17 cellular contexts compared by ENCODE assay signal in the genomic region with DNA sequence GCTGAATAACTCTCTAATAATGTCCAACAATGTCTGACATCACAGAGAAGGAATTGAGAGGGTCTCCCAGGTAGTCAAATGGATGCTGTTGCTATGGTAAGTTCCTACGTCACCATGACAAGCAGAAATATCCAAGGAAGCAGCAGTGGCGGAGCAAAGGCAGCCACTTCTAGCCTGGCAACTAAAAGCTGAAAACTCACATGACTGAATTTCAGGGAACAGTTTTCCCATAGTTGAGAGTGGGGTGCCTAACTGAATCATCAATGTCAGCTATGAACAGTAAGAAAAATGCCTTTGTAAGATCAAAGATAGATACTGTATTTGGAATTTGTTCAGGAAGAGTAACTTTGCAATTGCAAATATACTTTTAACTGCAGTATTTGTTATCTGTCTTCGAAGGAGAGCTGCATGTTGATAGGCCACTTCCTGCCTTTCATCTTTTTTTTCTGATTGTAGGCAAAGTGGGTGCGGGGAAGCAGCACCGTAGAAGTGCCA.
DNase-seq lines count a peak whose midpoint lies in the region; ATAC-seq, FAIRE-seq and TF ChIP-seq lines count a peak whose summit lies in the region.
"Had no signal": no experiment of that assay in that cellular context is flagged by ENCODE, and none has a peak within 500 bp of the region (broad histone marks: within the 10 kb centered on the region; RNA-seq: fewer than 3 reads in every experiment).

No MANE protein-coding gene starts in this region.

- no peak overlapping the region for H2BK120ac ChIP-seq in mesenchymal stem cell (ENCODE audit: low read depth, low read length)

- H2BK15ac ChIP-seq in mesenchymal stem cell (ENCODE audit: low read depth, poor library complexity, severe bottlenecking), result no peak overlapping the region

- peaks cover 28% of the 10 kb centered on the region for H3K4me1 Mint-ChIP-seq in activated CD4-positive, alpha-beta T cell treated with anti-CD3 and anti-CD28 coated beads, Interleukin-2, amount 10 ng/mL, durations not matched to agents 7 days and 5 days
- peaks cover 44% of the 10 kb centered on the region for H3K4me1 Mint-ChIP-seq in activated CD4-positive, alpha-beta T cell treated with anti-CD3 and anti-CD28 coated beads for 36 hours

- no peak for TF ChIP-seq POLR2A in K562 (conservative IDR thresholded peaks at IDR 0.05)

- no peaks in the 10 kb centered on the region for H3K9me1 ChIP-seq in K562 (ENCODE audit: control insufficient read depth, insufficient read depth, low read length)

- no peaks in the 10 kb centered on the region for H3K36me3 ChIP-seq in HUES6 (ENCODE audit: control insufficient read depth, insufficient read depth, low read length)
- H3K36me3 ChIP-seq in K562 (ENCODE audit: control insufficient read depth, insufficient read depth, low read length), result no peaks in the 10 kb centered on the region
- H3K36me3 ChIP-seq in mesenchymal stem cell (ENCODE audit: control insufficient read depth in 1 of 2, insufficient read depth in 2 of 2, low read depth in 1 of 2, low read length in 2 of 2), result no peaks in the 10 kb centered on the region
- H3K36me3 ChIP-seq: esophagus squamous epithelium, ovary, tibial artery had no signal

- no peak for TF ChIP-seq CTCF in K562 (IDR thresholded peaks at IDR 0.05 in 2 of 3, conservative IDR thresholded peaks at IDR 0.05 in 1 of 3; ENCODE audit: insufficient read depth in 2 of 3, low read depth in 1 of 3, low read length in 3 of 3)

- BruUV-seq in K562 (replicated peaks; lab: Mats Ljungman, UMichigan), result no TSS peak

- H4K91ac ChIP-seq in mesenchymal stem cell (ENCODE audit: low read length), result no peak overlapping the region

- no peak overlapping the region for H2BK12ac ChIP-seq in mesenchymal stem cell (ENCODE audit: low read length in 2 of 2)

- H3K23ac ChIP-seq in mesenchymal stem cell (ENCODE audit: low read length in 2 of 2), result no peak overlapping the region

- in situ Hi-C loops in K562 (cut with MboI), result no loop called here

- peaks cover 4% of the 10 kb centered on the region; the same call in 1 of the 2 replicates for H3K9me3 ChIP-seq in HUES6 (ENCODE audit: control insufficient read depth, insufficient read depth, low read depth, low read length)
- no peaks in the 10 kb centered on the region for H3K9me3 ChIP-seq in K562 (replicated peaks; ENCODE audit: control insufficient read depth, insufficient read depth, low read depth, low read length)
- H3K9me3 ChIP-seq in mesenchymal stem cell (ENCODE audit: control insufficient read depth, low read length), result peaks cover 5% of the 10 kb centered on the region
- H3K9me3 ChIP-seq: A549, esophagus squamous epithelium, ovary, tibial artery had no signal

- FAIRE-seq in K562 (lab: Jason Lieb, UNC), result no peak
- FAIRE-seq: A549 had no signal

- H3K9ac ChIP-seq in HUES6 (ENCODE audit: low read length), result peak overlapping the region; percentile 38
- H3K9ac ChIP-seq in K562 (ENCODE audit: insufficient read depth in 1 of 2, low read depth in 2 of 2, low read length in 2 of 2), result no peak overlapping the region
- H3K9ac ChIP-seq in mesenchymal stem cell (ENCODE audit: low read length), result no peak overlapping the region

- H3K27me3 ChIP-seq in HUES6 (ENCODE audit: control insufficient read depth, insufficient read depth, low read length) (no peaks in the 10 kb centered on the region), K562 (ENCODE audit: control insufficient read depth in 2 of 2, insufficient read depth in 2 of 2, low read length in 2 of 2) (no peaks in the 10 kb centered on the region), mesenchymal stem cell (ENCODE audit: control insufficient read depth in 1 of 2, insufficient read depth in 1 of 2, low read length in 2 of 2) (no peaks in the 10 kb centered on the region)
- H3K27me3 ChIP-seq: esophagus squamous epithelium, ovary, tibial artery had no signal

- 21% methylated on average over 5 of the region's 5 CpGs for WGBS in K562 (ENCODE audit: insufficient coverage, low coverage, missing lambda C conversion rate)
- WGBS in mesenchymal stem cell, result 52% methylated on average over 5 of the region's 5 CpGs

- peak overlapping the region; percentile 9 for H3K4me3 Mint-ChIP-seq in activated CD4-positive, alpha-beta T cell treated with anti-CD3 and anti-CD28 coated beads, Interleukin-2, amount 10 ng/mL, durations not matched to agents 7 days and 5 days
- no peak overlapping the region for H3K4me3 Mint-ChIP-seq in activated CD4-positive, alpha-beta T cell treated with anti-CD3 and anti-CD28 coated beads for 36 hours

- no peak for TF ChIP-seq RAD21 in K562 (CRISPR knock-in tag; conservative IDR thresholded peaks at IDR 0.05 in 1 of 2, IDR thresholded peaks at IDR 0.05 in 1 of 2)

- H3K18ac ChIP-seq in mesenchymal stem cell (ENCODE audit: low read depth in 1 of 2, low read length in 2 of 2), result peak overlapping the region; percentile 33 to 49

- CTCF ChIA-PET in activated CD4-positive, alpha-beta T cell treated with anti-CD3 and anti-CD28 coated beads, Interleukin-2, amount 10 ng/mL, durations not matched to agents 7 days and 5 days (lab: Charles Lee), result no interaction called here
- CTCF ChIA-PET in activated CD4-positive, alpha-beta T cell treated with anti-CD3 and anti-CD28 coated beads for 36 hours (lab: Charles Lee), result interaction anchor here (0.7 to 2.3 kb wide), 5 partner anchors 9 to 401 kb away, joined by 3 to 11 read pairs (median 4); no protein-coding TSS in a partner anchor
- CTCF ChIA-PET in K562 (lab: Yijun Ruan, JAX; ENCODE audit: low intra/inter-chr PET ratio), result no interaction called here

- H3K4ac ChIP-seq in mesenchymal stem cell (ENCODE audit: low read depth in 1 of 2, low read length in 2 of 2), result no peak overlapping the region

- peaks cover 16% of the 10 kb centered on the region for H3K79me1 ChIP-seq in mesenchymal stem cell (replicated peaks; ENCODE audit: low read length, poor library complexity, severe bottlenecking)

- no peak for TF ChIP-seq EP300 in K562 (IDR thresholded peaks at IDR 0.05; ENCODE audit: low read length)

- H3K4me1 ChIP-seq in HUES6 (ENCODE audit: control insufficient read depth, insufficient read depth, low read length), result peaks cover 30% of the 10 kb centered on the region
- peaks cover 0 to 7% of the 10 kb centered on the region in 2 experiments; a peak in 1 of 5 replicates for H3K4me1 ChIP-seq in K562 (replicated peaks in 1 of 2; ENCODE audit: control insufficient read depth in 2 of 2, insufficient read depth in 2 of 2, low read length in 2 of 2)
- H3K4me1 ChIP-seq in mesenchymal stem cell (ENCODE audit: control insufficient read depth, insufficient read depth, low read depth, low read length), result peaks cover 2% of the 10 kb centered on the region

- H2BK5ac ChIP-seq in mesenchymal stem cell (ENCODE audit: low read depth, low read length, poor library complexity, severe bottlenecking), result no peak overlapping the region

- H3K27ac Mint-ChIP-seq in activated CD4-positive, alpha-beta T cell treated with anti-CD3 and anti-CD28 coated beads, Interleukin-2, amount 10 ng/mL, durations not matched to agents 7 days and 5 days, result no peak overlapping the region
- no peak overlapping the region for H3K27ac Mint-ChIP-seq in activated CD4-positive, alpha-beta T cell treated with anti-CD3 and anti-CD28 coated beads for 36 hours

- peak; percentile 27 for DNase-seq in activated CD4-positive, alpha-beta T cell treated with anti-CD3 and anti-CD28 coated beads, Interleukin-2, amount 10 ng/mL, durations not matched to agents 7 days and 5 days
- no peak for DNase-seq in activated CD4-positive, alpha-beta T cell treated with anti-CD3 and anti-CD28 coated beads for 36 hours
- no peak for DNase-seq in K562 (ENCODE audit: extremely low read depth in 1 of 4, low spot score in 3 of 4)
- DNase-seq in mesenchymal stem cell, result no peak
- no peak for DNase-seq in NCI-H345 (lab: John Stamatoyannopoulos, UW)
- DNase-seq in DMS 273 (lab: John Stamatoyannopoulos, UW; ENCODE audit: unreplicated experiment), result no peak
- DNase-seq: activated CD4-positive, alpha-beta T cell treated with anti-CD3 and anti-CD28 coated beads, Interleukin-2, amount 50 U/mL, for 48 hours; activated gamma-delta T cell; DMS153; esophagus squamous epithelium; NCI-H1092; NCI-H510A treated with DMSO at 0.1 percent for 48 hours; ovary; tibial artery had no signal

- no peak overlapping the region for H2AK5ac ChIP-seq in mesenchymal stem cell (ENCODE audit: low read length, severe bottlenecking)

- ATAC-seq in activated CD4-positive, alpha-beta T cell treated with anti-CD3 and anti-CD28 coated beads for 36 hours, result no peak
- no peak for ATAC-seq in K562
- ATAC-seq in HG03095 (IDR thresholded peaks at IDR 0.05; ENCODE audit: unreplicated experiment), result no peak
- ATAC-seq: A549 had no signal

- H3K4me3 ChIP-seq in HUES6 (ENCODE audit: low read depth, low read length), result no peak overlapping the region
- no peak overlapping the region for H3K4me3 ChIP-seq in K562
- H3K4me3 ChIP-seq in mesenchymal stem cell (ENCODE audit: insufficient read depth in 1 of 2, low read depth in 1 of 2, low read length in 2 of 2), result no peak overlapping the region
- H3K4me3 ChIP-seq: A549, esophagus squamous epithelium, ovary, tibial artery had no signal

- H4K8ac ChIP-seq in mesenchymal stem cell (ENCODE audit: low read length), result peak overlapping the region; percentile 23

- H3K27me3 Mint-ChIP-seq in activated CD4-positive, alpha-beta T cell treated with anti-CD3 and anti-CD28 coated beads, Interleukin-2, amount 10 ng/mL, durations not matched to agents 7 days and 5 days, result no peaks in the 10 kb centered on the region
- no peaks in the 10 kb centered on the region for H3K27me3 Mint-ChIP-seq in activated CD4-positive, alpha-beta T cell treated with anti-CD3 and anti-CD28 coated beads for 36 hours

- peak overlapping the region; percentile 64 for H3K27ac ChIP-seq in HUES6 (ENCODE audit: low read depth, low read length)
- H3K27ac ChIP-seq in K562 (ENCODE audit: extremely low read depth, low read depth, low read length), result no peak overlapping the region
- no peak overlapping the region for H3K27ac ChIP-seq in mesenchymal stem cell (ENCODE audit: low read length, poor library complexity, severe bottlenecking)
- H3K27ac ChIP-seq: A549, esophagus squamous epithelium, ovary had no signal

- H3K4me2 ChIP-seq in K562 (ENCODE audit: insufficient read depth, low read length) (no peak overlapping the region), mesenchymal stem cell (ENCODE audit: low read length, poor library complexity, severe bottlenecking) (no peak overlapping the region)
- H3K4me2 ChIP-seq: A549 had no signal

- intact Hi-C loops in activated CD4-positive, alpha-beta T cell treated with anti-CD3 and anti-CD28 coated beads for 36 hours (cut with DNase I, micrococcal nuclease), result no loop called here
- intact Hi-C loops in K562 (cut with micrococcal nuclease), result no loop called here

- H3K14ac ChIP-seq in mesenchymal stem cell (ENCODE audit: low read length in 2 of 2), result no peak overlapping the region

- no peak overlapping the region for H2AFZ ChIP-seq in K562 (ENCODE audit: low read depth, low read length)
- no peak overlapping the region for H2AFZ ChIP-seq in mesenchymal stem cell (ENCODE audit: low read depth, low read length)

- no peaks in the 10 kb centered on the region for H3K79me2 ChIP-seq in K562 (ENCODE audit: control insufficient read depth, insufficient read depth, low read length)

- no peaks in the 10 kb centered on the region for H3K9me3 Mint-ChIP-seq in activated CD4-positive, alpha-beta T cell treated with anti-CD3 and anti-CD28 coated beads, Interleukin-2, amount 10 ng/mL, durations not matched to agents 7 days and 5 days
- H3K9me3 Mint-ChIP-seq in activated CD4-positive, alpha-beta T cell treated with anti-CD3 and anti-CD28 coated beads for 36 hours (ENCODE audit: low read depth), result no peaks in the 10 kb centered on the region

- peaks cover 3% of the 10 kb centered on the region for H3K36me3 Mint-ChIP-seq in activated CD4-positive, alpha-beta T cell treated with anti-CD3 and anti-CD28 coated beads, Interleukin-2, amount 10 ng/mL, durations not matched to agents 7 days and 5 days (ENCODE audit: low read depth)
- H3K36me3 Mint-ChIP-seq in activated CD4-positive, alpha-beta T cell treated with anti-CD3 and anti-CD28 coated beads for 36 hours (ENCODE audit: low read depth), result no peaks in the 10 kb centered on the region

- POLR2A ChIA-PET in activated CD4-positive, alpha-beta T cell treated with anti-CD3 and anti-CD28 coated beads, Interleukin-2, amount 10 ng/mL, durations not matched to agents 7 days and 5 days (lab: Charles Lee), result no interaction called here
- POLR2A ChIA-PET in activated CD4-positive, alpha-beta T cell treated with anti-CD3 and anti-CD28 coated beads for 36 hours (lab: Charles Lee), result no interaction called here
- POLR2A ChIA-PET in K562 (lab: Yijun Ruan, JAX), result no interaction called here

- H4K20me1 ChIP-seq in K562 (replicated peaks; ENCODE audit: control insufficient read depth, insufficient read depth, low read length), result no peaks in the 10 kb centered on the region
